In genomic region chr7:42457663-42458062, GRCh38 we compare ENCODE assay signal across 2 cellular contexts.
A peak's percentile ranks its signal among the peaks of the same experiment; 100 is the strongest.
TF ChIP-seq lines count a peak whose summit lies in the region.

No MANE protein-coding gene starts in this region.

TF ChIP-seq in HepG2, 621 proteins besides CTCF, POLR2A, EP300 and RAD21 (continued from another document):
- TF ChIP-seq GPN1 (CRISPR knock-in tag; IDR thresholded peaks at IDR 0.05; ENCODE audit: borderline replicate concordance) (no peak), ATF1 (CRISPR knock-in tag; IDR thresholded peaks at IDR 0.05) (no peak), ATF7 (IDR thresholded peaks at IDR 0.05) (peak; percentile 85), ATF7 (CRISPR knock-in tag; IDR thresholded peaks at IDR 0.05) (no peak), CBX2 (IDR thresholded peaks at IDR 0.05; ENCODE audit: low read depth, low read length) (no peak), CBX2 (CRISPR knock-in tag; IDR thresholded peaks at IDR 0.05; ENCODE audit: low read depth) (no peak)

TF ChIP-seq in K562, 482 proteins besides CTCF, POLR2A, EP300 and RAD21 (continued from another document):
- TF ChIP-seq RBBP5 (IDR thresholded peaks at IDR 0.05; ENCODE audit: borderline replicate concordance, insufficient read depth, low read length, poor library complexity, severe bottlenecking) (no peak), MYBL2 (IDR thresholded peaks at IDR 0.05; ENCODE audit: low read depth) (no peak), MYBL2 (CRISPR knock-in tag; IDR thresholded peaks at IDR 0.05; ENCODE audit: borderline replicate concordance) (no peak), ZNF408 (CRISPR knock-in tag; IDR thresholded peaks at IDR 0.05; ENCODE audit: low read depth) (no peak), PYGO2 (tag; IDR thresholded peaks at IDR 0.05) (no peak), MCM2 (IDR thresholded peaks at IDR 0.05; ENCODE audit: low read depth) (no peak), ATF3 (IDR thresholded peaks at IDR 0.05) (peak; percentile 39), ATF3 (CRISPR knock-in tag; conservative IDR thresholded peaks at IDR 0.05) (no peak), ZNF174 (CRISPR knock-in tag; IDR thresholded peaks at IDR 0.05) (no peak)
